ENCODE assay signal across 11 cellular contexts in genomic region chr1:219202567-219202966, GRCh38.
"Had no signal": no experiment of that assay in that cellular context is flagged by ENCODE, and none has a peak within 500 bp of the region (broad histone marks: within the 10 kb centered on the region; RNA-seq: fewer than 3 reads in every experiment).

No MANE protein-coding gene starts in this region.

- H2AFZ ChIP-seq: GM23248, GM23338 had no signal

- ATAC-seq: GM23338, HCT116 had no signal

- H3K9ac ChIP-seq: GM23248 had no signal

- H3K4me3 ChIP-seq: GM23248, GM23338, HAP-1 had no signal

- H3K4me1 Mint-ChIP-seq: GM23338, H9 had no signal

- H3K27ac Mint-ChIP-seq: GM23338, HFFc6 had no signal

- H3K27ac ChIP-seq: GM23248 had no signal

- H3K36me3 ChIP-seq: HAP-1 had no signal

- H3K4me2 ChIP-seq: GM23338 had no signal

- H3K9me3 Mint-ChIP-seq: GM23338, H9, HFFc6 had no signal

- H3K4me1 ChIP-seq: HAP-1 had no signal

- H3K9me3 ChIP-seq: HAP-1 had no signal

- FAIRE-seq: H1, H54 had no signal

- DNase-seq: GM23248, GOT3, H7, H9, HCEC 1CT, HFFc6 had no signal

- H3K4me3 Mint-ChIP-seq: GM23338, H9, HFFc6 had no signal
